18 cellular contexts compared by ENCODE assay signal in genomic region chr7:93779115-93779514, GRCh38.
"Had no signal": no experiment of that assay in that cellular context is flagged by ENCODE, and none has a peak within 500 bp of the region (broad histone marks: within the 10 kb centered on the region; RNA-seq: fewer than 3 reads in every experiment).

No MANE protein-coding gene starts in this region.

- H2AFZ ChIP-seq: hepatocyte, neural progenitor cell had no signal

- FAIRE-seq: pancreas had no signal

- H3K9ac ChIP-seq: neural progenitor cell had no signal

- H3K27ac ChIP-seq: esophagus squamous epithelium, hepatocyte, neural progenitor cell, pancreas, right lobe of liver, spleen, tibial nerve had no signal

- H3K27me3 ChIP-seq: esophagus squamous epithelium, hepatocyte, neural progenitor cell, pancreas, right lobe of liver, spleen, tibial nerve had no signal

- H3K4me2 ChIP-seq: hepatocyte, neural progenitor cell had no signal

- H3K36me3 ChIP-seq: esophagus squamous epithelium, neural progenitor cell, pancreas, right lobe of liver, spleen, tibial nerve had no signal

- DNase-seq: central memory CD4-positive, alpha-beta T cell; effector memory CD8-positive, alpha-beta T cell; esophagus squamous epithelium; foreskin melanocyte; head of caudate nucleus; mucosa of descending colon; nucleus accumbens; pancreas; right lobe of liver; spleen; stimulated activated CD4-positive, alpha-beta T cell treated with anti-CD3 and anti-CD28 coated beads, Interleukin-15, amount 100 ng/mL, for 24 hours; stimulated activated CD4-positive, alpha-beta T cell treated with anti-CD3 and anti-CD28 coated beads, Interleukin-1b, Interleukin-23, amount 100 ng/mL, for 48 hours; stimulated activated CD4-positive, alpha-beta T cell treated with anti-CD3 and anti-CD28 coated beads, Interleukin-4, amount 100 ng/mL, for 24 hours had no signal

- H3K79me2 ChIP-seq: hepatocyte had no signal

- ATAC-seq: effector memory CD8-positive, alpha-beta T cell; mucosa of descending colon; natural killer cell treated with Interleukin-12 subunit alpha and Interleukin-12 subunit beta and Interleukin-15 and Interleukin-18, amount 100 ng/mL, for 72 hours; pancreas; right lobe of liver; stimulated activated memory B cell treated with anti-CD40 and anti-IgM and Interleukin-4, amounts not matched to agents 10 μg/mL and 1 μg/mL and 100 μg/mL, for 72 hours had no signal

- H3K4me1 ChIP-seq: esophagus squamous epithelium, neural progenitor cell, pancreas, right lobe of liver, spleen, tibial nerve had no signal

- H3K4me3 ChIP-seq: esophagus squamous epithelium, hepatocyte, mucosa of descending colon, neural progenitor cell, pancreas, right lobe of liver, spleen, tibial nerve had no signal

- H3K9me3 ChIP-seq: esophagus squamous epithelium, mucosa of descending colon, pancreas, right lobe of liver, spleen, tibial nerve had no signal
